Comparison of ENCODE assay signal across 19 cellular contexts in genomic region chr10:52434734-52435133, GRCh38.
DNase-seq lines count a peak whose midpoint lies in the region; ATAC-seq, FAIRE-seq and TF ChIP-seq lines count a peak whose summit lies in the region.
"Had no signal": no experiment of that assay in that cellular context is flagged by ENCODE, and none has a peak within 500 bp of the region (broad histone marks: within the 10 kb centered on the region; RNA-seq: fewer than 3 reads in every experiment).

No MANE protein-coding gene starts in this region.

- no TSS peak for BruUV-seq in HepG2 (replicated peaks; lab: Mats Ljungman, UMichigan)

- TF ChIP-seq CTCF in HepG2 (CRISPR knock-in tag; IDR thresholded peaks at IDR 0.05): no peak
- no peak for TF ChIP-seq CTCF in right lobe of liver (IDR thresholded peaks at IDR 0.05)
- no peak for TF ChIP-seq CTCF in WTC11 (IDR thresholded peaks at IDR 0.05)

- WGBS in HepG2 (ENCODE audit: low lambda C conversion rate): 85% methylated on average over 11 of the region's 11 CpGs
- WGBS in right lobe of liver (ENCODE audit: insufficient coverage, low coverage, low lambda C conversion rate, missing lambda C conversion rate): 67% methylated on average over 7 of the region's 11 CpGs

- H3K36me3 Mint-ChIP-seq in WTC11: no peaks in the 10 kb centered on the region
- H3K36me3 Mint-ChIP-seq: CD14-positive monocyte; CD8-positive, alpha-beta memory T cell had no signal

- no peak overlapping the region for H2AFZ ChIP-seq in HepG2 (ENCODE audit: low read length)

- H3K36me3 ChIP-seq in HepG2 (replicated peaks in 1 of 2; ENCODE audit: control insufficient read depth in 1 of 2, insufficient read depth in 2 of 2, low read length in 2 of 2) (no peaks in the 10 kb centered on the region), right lobe of liver (no peaks in the 10 kb centered on the region)
- H3K36me3 ChIP-seq: BLaER1, HAP-1 had no signal

- H3K79me2 ChIP-seq in HepG2 (ENCODE audit: insufficient read depth, low read length): no peaks in the 10 kb centered on the region

- no peak overlapping the region for H3K4me2 ChIP-seq in HepG2 (ENCODE audit: low read depth, low read length)

- no peak overlapping the region for H3K4me3 Mint-ChIP-seq in WTC11
- H3K4me3 Mint-ChIP-seq: B cell; CD14-positive monocyte; CD4-positive, alpha-beta T cell; CD8-positive, alpha-beta memory T cell had no signal

- no peak overlapping the region for H3K4me3 ChIP-seq in HepG2 (replicated peaks in 1 of 3; ENCODE audit: insufficient read depth in 1 of 3, low read depth in 2 of 3, low read length in 3 of 3)
- no peak overlapping the region for H3K4me3 ChIP-seq in right lobe of liver
- H3K4me3 ChIP-seq: BLaER1, HAP-1 had no signal

- CTCF ChIA-PET in HepG2 (lab: Yijun Ruan, JAX; ENCODE audit: low intra/inter-chr PET ratio, low total read pairs) (no interaction called here), WTC11 (lab: Charles Lee) (interaction anchor here (1.6 kb wide), 1 partner anchor 121 kb away, joined by 3 read pairs; the partner anchor contains the start of gene DKK1)

- no peaks in the 10 kb centered on the region for H3K27me3 Mint-ChIP-seq in WTC11 (ENCODE audit: low read depth)
- H3K27me3 Mint-ChIP-seq: B cell; CD4-positive, alpha-beta T cell; CD8-positive, alpha-beta memory T cell had no signal

- in situ Hi-C loops in HepG2 (cut with HindIII; ENCODE audit: extremely low pct_ligation_motif_present, low pct_unique_long_range_greater_than_20kb): no loop called here

- TF ChIP-seq RAD21 in HepG2 (CRISPR knock-in tag; IDR thresholded peaks at IDR 0.05): no peak

- TF ChIP-seq EP300 in HepG2 (IDR thresholded peaks at IDR 0.05; ENCODE audit: low read depth in 2 of 2, low read length in 2 of 2) (no peak), HepG2 (CRISPR knock-in tag; IDR thresholded peaks at IDR 0.05; ENCODE audit: borderline replicate concordance) (no peak)

- H3K4me1 ChIP-seq in HepG2 (ENCODE audit: insufficient read depth, low read length): no peaks in the 10 kb centered on the region
- no peaks in the 10 kb centered on the region for H3K4me1 ChIP-seq in right lobe of liver
- H3K4me1 ChIP-seq: HAP-1 had no signal

- H3K27ac Mint-ChIP-seq in WTC11: no peak overlapping the region
- H3K27ac Mint-ChIP-seq: B cell; CD14-positive monocyte; CD4-positive, alpha-beta T cell; CD8-positive, alpha-beta memory T cell had no signal

- POLR2A ChIA-PET in HepG2 (lab: Yijun Ruan, JAX): no interaction called here
- POLR2A ChIA-PET in WTC11 (lab: Charles Lee): no interaction called here

- no peak overlapping the region for H3K27ac ChIP-seq in HepG2 (ENCODE audit: extremely low read length, insufficient read depth, low read length)
- H3K27ac ChIP-seq in right lobe of liver: no peak overlapping the region

- H3K27me3 ChIP-seq in HepG2 (ENCODE audit: control insufficient read depth in 1 of 2, insufficient read depth in 2 of 2, low read length in 2 of 2) (no peaks in the 10 kb centered on the region), right lobe of liver (no peaks in the 10 kb centered on the region)
- H3K27me3 ChIP-seq: BLaER1 had no signal

- no peaks in the 10 kb centered on the region for H3K9me3 ChIP-seq in HepG2 (ENCODE audit: low read length)
- no peaks in the 10 kb centered on the region for H3K9me3 ChIP-seq in right lobe of liver
- H3K9me3 ChIP-seq: HAP-1 had no signal

- peaks cover 4% of the 10 kb centered on the region for H3K9me3 Mint-ChIP-seq in WTC11
- H3K9me3 Mint-ChIP-seq: CD4-positive, alpha-beta T cell had no signal

- DNase-seq in HepG2 (ENCODE audit: low spot score): no peak
- DNase-seq in right lobe of liver: no peak
- no peak for DNase-seq in WTC11 (ENCODE audit: low spot score)
- DNase-seq in posterior vena cava (ENCODE audit: low spot score): peak; percentile 66
- DNase-seq: CD4-positive, alpha-beta T cell; CD8-positive, alpha-beta memory T cell; DMS153; DND-41; GOT3 had no signal

- no peaks in the 10 kb centered on the region for H4K20me1 ChIP-seq in HepG2 (ENCODE audit: insufficient read depth, low read length)
- H4K20me1 ChIP-seq: BLaER1 had no signal

- no peak for ATAC-seq in HepG2
- no peak for ATAC-seq in right lobe of liver
- ATAC-seq in WTC11: no peak
- no peak for ATAC-seq in HG02852 (IDR thresholded peaks at IDR 0.05; ENCODE audit: unreplicated experiment)
- no peak for ATAC-seq in HG03460 (IDR thresholded peaks at IDR 0.05; ENCODE audit: unreplicated experiment)

- no peaks in the 10 kb centered on the region for H3K4me1 Mint-ChIP-seq in WTC11
- H3K4me1 Mint-ChIP-seq: CD14-positive monocyte; CD8-positive, alpha-beta memory T cell had no signal

- TF ChIP-seq POLR2A in HepG2 (IDR thresholded peaks at IDR 0.05; ENCODE audit: insufficient read depth in 1 of 2, low read depth in 2 of 2, low read length in 2 of 2): no peak
- no peak for TF ChIP-seq POLR2A in right lobe of liver (IDR thresholded peaks at IDR 0.05)

- intact Hi-C loops in HepG2 (cut with micrococcal nuclease; ENCODE audit: unreplicated experiment): no loop called here
- intact Hi-C loops in right lobe of liver (cut with DNase I): no loop called here
- intact Hi-C loops in posterior vena cava (cut with DNase I): no loop called here

- H3K9ac ChIP-seq in HepG2 (ENCODE audit: insufficient read depth, low read depth, low read length): no peak overlapping the region
- H3K9ac ChIP-seq: BLaER1 had no signal

- FAIRE-seq in HepG2 (lab: Jason Lieb, UNC): no peak
- FAIRE-seq: A204.1, G401.6, GM12892, H54 had no signal

TF ChIP-seq in HepG2, 621 proteins besides CTCF, POLR2A, EP300 and RAD21:
- TF ChIP-seq ZNF121 (CRISPR knock-in tag; IDR thresholded peaks at IDR 0.05): 0 out of 2 replicates have a peak, but pooled peaks have one; percentile 13
- TF ChIP-seq ZNF503 (CRISPR knock-in tag; IDR thresholded peaks at IDR 0.05): no peak
TF ChIP-seq in HepG2: peak in this region for 1.

TF ChIP-seq in WTC11, 78 proteins besides CTCF, POLR2A, EP300 and RAD21:
- no peak for TF ChIP-seq ZNF671 (CRISPR knock-in tag; IDR thresholded peaks at IDR 0.05)
- peak; percentile 61; the same call in 1 of the 2 replicates for TF ChIP-seq ZNF121 (CRISPR knock-in tag; IDR thresholded peaks at IDR 0.05)

Comparison
In these comparisons a context has a peak if more than half of its experiments do, and no peak if none do; other contexts are left out.
1. Of the 50 proteins assayed by ChIP-seq in both HepG2 and WTC11: peak only in HepG2: none; only in WTC11: none; in both: ZNF121; in neither: 49.